In genomic region chr2:224009605-224010330, GRCh38 we compare ENCODE assay signal across 1 cellular context.
TF ChIP-seq lines count a peak whose summit lies in the region.

No MANE protein-coding gene starts in this region.

TF ChIP-seq in GM23338, 12 proteins besides CTCF, POLR2A, EP300 and RAD21:
- TF ChIP-seq, protein P1, sequence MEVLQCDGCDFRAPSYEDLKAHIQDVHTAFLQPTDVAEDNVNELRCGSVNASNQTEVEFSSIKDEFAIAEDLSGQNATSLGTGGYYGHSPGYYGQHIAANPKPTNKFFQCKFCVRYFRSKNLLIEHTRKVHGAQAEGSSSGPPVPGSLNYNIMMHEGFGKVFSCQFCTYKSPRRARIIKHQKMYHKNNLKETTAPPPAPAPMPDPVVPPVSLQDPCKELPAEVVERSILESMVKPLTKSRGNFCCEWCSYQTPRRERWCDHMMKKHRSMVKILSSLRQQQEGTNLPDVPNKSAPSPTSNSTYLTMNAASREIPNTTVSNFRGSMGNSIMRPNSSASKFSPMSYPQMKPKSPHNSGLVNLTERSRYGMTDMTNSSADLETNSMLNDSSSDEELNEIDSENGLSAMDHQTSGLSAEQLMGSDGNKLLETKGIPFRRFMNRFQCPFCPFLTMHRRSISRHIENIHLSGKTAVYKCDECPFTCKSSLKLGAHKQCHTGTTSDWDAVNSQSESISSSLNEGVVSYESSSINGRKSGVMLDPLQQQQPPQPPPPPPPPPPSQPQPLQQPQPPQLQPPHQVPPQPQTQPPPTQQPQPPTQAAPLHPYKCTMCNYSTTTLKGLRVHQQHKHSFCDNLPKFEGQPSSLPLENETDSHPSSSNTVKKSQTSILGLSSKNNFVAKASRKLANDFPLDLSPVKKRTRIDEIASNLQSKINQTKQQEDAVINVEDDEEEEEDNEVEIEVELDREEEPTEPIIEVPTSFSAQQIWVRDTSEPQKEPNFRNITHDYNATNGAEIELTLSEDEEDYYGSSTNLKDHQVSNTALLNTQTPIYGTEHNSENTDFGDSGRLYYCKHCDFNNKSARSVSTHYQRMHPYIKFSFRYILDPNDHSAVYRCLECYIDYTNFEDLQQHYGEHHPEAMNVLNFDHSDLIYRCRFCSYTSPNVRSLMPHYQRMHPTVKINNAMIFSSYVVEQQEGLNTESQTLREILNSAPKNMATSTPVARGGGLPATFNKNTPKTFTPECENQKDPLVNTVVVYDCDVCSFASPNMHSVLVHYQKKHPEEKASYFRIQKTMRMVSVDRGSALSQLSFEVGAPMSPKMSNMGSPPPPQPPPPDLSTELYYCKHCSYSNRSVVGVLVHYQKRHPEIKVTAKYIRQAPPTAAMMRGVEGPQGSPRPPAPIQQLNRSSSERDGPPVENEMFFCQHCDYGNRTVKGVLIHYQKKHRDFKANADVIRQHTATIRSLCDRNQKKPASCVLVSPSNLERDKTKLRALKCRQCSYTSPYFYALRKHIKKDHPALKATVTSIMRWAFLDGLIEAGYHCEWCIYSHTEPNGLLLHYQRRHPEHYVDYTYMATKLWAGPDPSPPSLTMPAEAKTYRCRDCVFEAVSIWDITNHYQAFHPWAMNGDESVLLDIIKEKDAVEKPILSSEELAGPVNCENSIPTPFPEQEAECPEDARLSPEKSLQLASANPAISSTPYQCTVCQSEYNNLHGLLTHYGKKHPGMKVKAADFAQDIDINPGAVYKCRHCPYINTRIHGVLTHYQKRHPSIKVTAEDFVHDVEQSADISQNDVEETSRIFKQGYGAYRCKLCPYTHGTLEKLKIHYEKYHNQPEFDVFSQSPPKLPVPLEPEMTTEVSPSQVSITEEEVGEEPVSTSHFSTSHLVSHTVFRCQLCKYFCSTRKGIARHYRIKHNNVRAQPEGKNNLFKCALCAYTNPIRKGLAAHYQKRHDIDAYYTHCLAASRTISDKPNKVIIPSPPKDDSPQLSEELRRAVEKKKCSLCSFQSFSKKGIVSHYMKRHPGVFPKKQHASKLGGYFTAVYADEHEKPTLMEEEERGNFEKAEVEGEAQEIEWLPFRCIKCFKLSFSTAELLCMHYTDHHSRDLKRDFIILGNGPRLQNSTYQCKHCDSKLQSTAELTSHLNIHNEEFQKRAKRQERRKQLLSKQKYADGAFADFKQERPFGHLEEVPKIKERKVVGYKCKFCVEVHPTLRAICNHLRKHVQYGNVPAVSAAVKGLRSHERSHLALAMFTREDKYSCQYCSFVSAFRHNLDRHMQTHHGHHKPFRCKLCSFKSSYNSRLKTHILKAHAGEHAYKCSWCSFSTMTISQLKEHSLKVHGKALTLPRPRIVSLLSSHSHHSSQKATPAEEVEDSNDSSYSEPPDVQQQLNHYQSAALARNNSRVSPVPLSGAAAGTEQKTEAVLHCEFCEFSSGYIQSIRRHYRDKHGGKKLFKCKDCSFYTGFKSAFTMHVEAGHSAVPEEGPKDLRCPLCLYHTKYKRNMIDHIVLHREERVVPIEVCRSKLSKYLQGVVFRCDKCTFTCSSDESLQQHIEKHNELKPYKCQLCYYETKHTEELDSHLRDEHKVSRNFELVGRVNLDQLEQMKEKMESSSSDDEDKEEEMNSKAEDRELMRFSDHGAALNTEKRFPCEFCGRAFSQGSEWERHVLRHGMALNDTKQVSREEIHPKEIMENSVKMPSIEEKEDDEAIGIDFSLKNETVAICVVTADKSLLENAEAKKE (CRISPR knock-in tag; IDR thresholded peaks at IDR 0.05): no peak
- no peak for TF ChIP-seq EZH2 (IDR thresholded peaks at IDR 0.05; ENCODE audit: low read depth, unreplicated experiment)
- TF ChIP-seq, protein P2, sequence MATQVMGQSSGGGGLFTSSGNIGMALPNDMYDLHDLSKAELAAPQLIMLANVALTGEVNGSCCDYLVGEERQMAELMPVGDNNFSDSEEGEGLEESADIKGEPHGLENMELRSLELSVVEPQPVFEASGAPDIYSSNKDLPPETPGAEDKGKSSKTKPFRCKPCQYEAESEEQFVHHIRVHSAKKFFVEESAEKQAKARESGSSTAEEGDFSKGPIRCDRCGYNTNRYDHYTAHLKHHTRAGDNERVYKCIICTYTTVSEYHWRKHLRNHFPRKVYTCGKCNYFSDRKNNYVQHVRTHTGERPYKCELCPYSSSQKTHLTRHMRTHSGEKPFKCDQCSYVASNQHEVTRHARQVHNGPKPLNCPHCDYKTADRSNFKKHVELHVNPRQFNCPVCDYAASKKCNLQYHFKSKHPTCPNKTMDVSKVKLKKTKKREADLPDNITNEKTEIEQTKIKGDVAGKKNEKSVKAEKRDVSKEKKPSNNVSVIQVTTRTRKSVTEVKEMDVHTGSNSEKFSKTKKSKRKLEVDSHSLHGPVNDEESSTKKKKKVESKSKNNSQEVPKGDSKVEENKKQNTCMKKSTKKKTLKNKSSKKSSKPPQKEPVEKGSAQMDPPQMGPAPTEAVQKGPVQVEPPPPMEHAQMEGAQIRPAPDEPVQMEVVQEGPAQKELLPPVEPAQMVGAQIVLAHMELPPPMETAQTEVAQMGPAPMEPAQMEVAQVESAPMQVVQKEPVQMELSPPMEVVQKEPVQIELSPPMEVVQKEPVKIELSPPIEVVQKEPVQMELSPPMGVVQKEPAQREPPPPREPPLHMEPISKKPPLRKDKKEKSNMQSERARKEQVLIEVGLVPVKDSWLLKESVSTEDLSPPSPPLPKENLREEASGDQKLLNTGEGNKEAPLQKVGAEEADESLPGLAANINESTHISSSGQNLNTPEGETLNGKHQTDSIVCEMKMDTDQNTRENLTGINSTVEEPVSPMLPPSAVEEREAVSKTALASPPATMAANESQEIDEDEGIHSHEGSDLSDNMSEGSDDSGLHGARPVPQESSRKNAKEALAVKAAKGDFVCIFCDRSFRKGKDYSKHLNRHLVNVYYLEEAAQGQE (IDR thresholded peaks at IDR 0.05; ENCODE audit: unreplicated experiment): no peak
- no peak for TF ChIP-seq STAT1 (IDR thresholded peaks at IDR 0.05; ENCODE audit: unreplicated experiment)
- no peak for TF ChIP-seq JUNB (IDR thresholded peaks at IDR 0.05; ENCODE audit: unreplicated experiment)
- TF ChIP-seq EZH2phosphoT487 (IDR thresholded peaks at IDR 0.05; ENCODE audit: unreplicated experiment): no peak
- TF ChIP-seq ZNF331 (CRISPR knock-in tag; IDR thresholded peaks at IDR 0.05; ENCODE audit: low read depth): no peak
